In the genomic region with DNA sequence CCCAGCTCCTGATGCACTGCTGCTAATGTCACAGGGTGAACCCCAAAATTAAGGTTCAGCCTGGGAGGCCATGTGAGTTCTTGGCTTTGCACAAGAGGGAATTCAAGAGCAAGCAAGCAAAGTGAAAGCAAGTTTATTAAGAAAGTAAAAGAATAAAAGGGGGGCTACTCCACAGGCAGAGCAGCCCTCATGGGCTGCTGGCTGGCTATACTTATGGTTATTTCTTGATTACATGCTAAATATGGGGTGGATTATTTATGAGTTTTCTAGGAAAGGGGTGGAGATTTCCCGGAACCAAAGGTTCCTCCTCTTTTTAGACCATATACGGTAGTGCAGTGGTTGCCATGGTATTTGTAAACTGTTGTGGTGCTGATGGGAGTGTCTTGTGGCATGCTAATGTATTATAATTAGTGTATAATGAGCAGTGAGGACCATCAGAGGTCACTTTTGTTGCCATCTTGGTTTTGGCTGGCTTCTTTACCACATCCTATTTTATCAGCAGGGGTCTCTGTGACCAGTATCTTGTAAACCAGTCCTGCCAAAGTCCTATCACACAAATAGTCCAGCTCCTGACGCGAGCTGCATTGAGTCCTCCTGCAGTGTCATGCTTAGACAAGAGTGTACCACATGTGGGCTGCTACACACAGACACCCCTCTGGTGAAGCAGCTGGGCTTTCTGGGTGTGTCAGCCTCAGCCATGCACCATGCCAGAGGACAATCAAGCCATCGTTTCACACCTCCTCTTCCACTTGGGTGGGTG, we compare ENCODE assay signal across 1 cellular context.
TF ChIP-seq lines count a peak whose summit lies in the region.

No MANE protein-coding gene starts in this region.

TF ChIP-seq in SK-N-SH, 30 proteins besides CTCF, POLR2A, EP300 and RAD21 (continued from another document):
- TF ChIP-seq GATA2 (CRISPR knock-in tag; IDR thresholded peaks at IDR 0.05): no peak
TF ChIP-seq in SK-N-SH: peak in this region for 0.
